Comparison of ENCODE assay signal across 9 cellular contexts in the genomic region with DNA sequence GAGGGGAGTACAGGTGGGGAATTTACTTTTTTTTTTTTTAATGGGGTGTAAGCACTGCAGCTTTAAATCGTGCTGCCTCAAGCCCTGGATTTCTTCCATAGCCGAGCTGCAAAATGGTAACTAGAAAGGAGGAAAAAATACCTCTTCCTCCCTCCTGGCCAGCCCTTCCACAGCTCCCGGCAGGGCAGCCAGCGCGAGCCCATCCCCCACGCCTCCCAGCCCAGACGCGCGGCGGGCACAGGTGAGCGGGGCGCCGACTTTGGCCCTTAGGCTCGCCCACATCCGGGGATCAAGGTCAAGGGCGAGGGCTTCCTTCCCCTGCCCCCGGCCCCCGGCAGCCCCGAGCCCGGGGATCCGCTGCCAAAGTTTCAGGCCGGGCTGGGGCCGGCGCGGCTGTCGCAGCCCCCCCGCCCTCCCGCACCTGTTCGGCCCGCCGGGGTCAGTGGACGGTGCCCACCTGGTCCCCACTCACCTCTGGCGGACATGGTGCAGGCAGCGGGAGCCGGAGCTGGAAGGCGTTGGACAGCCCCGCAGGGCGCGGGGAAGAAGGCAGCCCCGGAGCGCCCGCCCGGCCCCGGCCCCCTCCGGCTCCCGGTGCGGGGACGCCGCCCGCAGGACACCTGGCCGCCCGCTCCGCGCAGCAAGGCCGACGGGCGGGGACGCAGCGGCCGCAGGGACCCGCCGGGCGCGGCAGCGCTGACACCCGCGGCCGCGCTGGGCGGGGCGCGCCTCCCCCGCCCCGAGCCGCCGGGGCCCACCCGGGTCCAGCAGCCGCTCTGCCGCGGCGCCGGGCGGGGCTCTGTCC. TPM values are rescaled to one million over a fixed set of nuclear protein-coding genes. Genes with fewer than 3 reads are reported as not detected.
A peak's percentile ranks its signal among the peaks of the same experiment; 100 is the strongest.
DNase-seq lines count a peak whose midpoint lies in the region; ATAC-seq and TF ChIP-seq lines count a peak whose summit lies in the region.
"Had no signal": no experiment of that assay in that cellular context is flagged by ENCODE, and none has a peak within 500 bp of the region (broad histone marks: within the 10 kb centered on the region; RNA-seq: fewer than 3 reads in every experiment).

No MANE protein-coding gene starts in this region.

- peak; percentile 34 for ATAC-seq in CD4-positive, CD25-positive, alpha-beta regulatory T cell (ENCODE audit: low read depth in 2 of 2)
- no peak for ATAC-seq in HG03039 (IDR thresholded peaks at IDR 0.05; ENCODE audit: unreplicated experiment)

- H3K27me3 Mint-ChIP-seq in CD4-positive, CD25-positive, alpha-beta regulatory T cell = peaks cover 13% of the 10 kb centered on the region
- peaks cover 2% of the 10 kb centered on the region; the same call in 1 of the 2 replicates for H3K27me3 Mint-ChIP-seq in HFFc6 (ENCODE audit: insufficient read depth)
- peaks cover 58% of the 10 kb centered on the region for H3K27me3 Mint-ChIP-seq in activated naive CD4-positive, alpha-beta T cell treated with anti-CD3 and anti-CD28 coated beads, Interleukin-2, amount 10 ng/mL, durations not matched to agents 7 days and 5 days

- peaks cover 10 to 30% (median 18%) of the 10 kb centered on the region in 4 donors for H3K4me1 Mint-ChIP-seq in CD4-positive, CD25-positive, alpha-beta regulatory T cell
- peaks cover 37% of the 10 kb centered on the region for H3K4me1 Mint-ChIP-seq in HFFc6 (ENCODE audit: low read depth)
- H3K4me1 Mint-ChIP-seq in activated naive CD4-positive, alpha-beta T cell treated with anti-CD3 and anti-CD28 coated beads, Interleukin-2, amount 10 ng/mL, durations not matched to agents 7 days and 5 days = peaks cover 11% of the 10 kb centered on the region

- no peak overlapping the region for H3K27ac ChIP-seq in CD4-positive, CD25-positive, alpha-beta regulatory T cell (ENCODE audit: insufficient read depth, low read length, poor library complexity, severe bottlenecking)
- no peak overlapping the region for H3K27ac ChIP-seq in prostate gland
- H3K27ac ChIP-seq: HL-60 had no signal

- no peaks in the 10 kb centered on the region for H3K36me3 ChIP-seq in CD4-positive, CD25-positive, alpha-beta regulatory T cell (ENCODE audit: control insufficient read depth, insufficient read depth, low read length)
- H3K36me3 ChIP-seq in prostate gland = no peaks in the 10 kb centered on the region

- peaks cover 0 to 1% (median 0%) of the 10 kb centered on the region in 7 donors for H3K9me3 Mint-ChIP-seq in CD4-positive, CD25-positive, alpha-beta regulatory T cell
- no peaks in the 10 kb centered on the region for H3K9me3 Mint-ChIP-seq in HFFc6
- H3K9me3 Mint-ChIP-seq in activated naive CD4-positive, alpha-beta T cell treated with anti-CD3 and anti-CD28 coated beads, Interleukin-2, amount 10 ng/mL, durations not matched to agents 7 days and 5 days = no peaks in the 10 kb centered on the region

- TF ChIP-seq CTCF in HFFc6 (IDR thresholded peaks at IDR 0.05) = no peak
- TF ChIP-seq CTCF in prostate gland (IDR thresholded peaks at IDR 0.05) = no peak

- intact Hi-C loops in cardiac septum (cut with DNase I) (loop anchor here (5.0 kb wide), 2 partner anchors 45 to 215 kb away; no protein-coding TSS in a partner anchor), prostate gland (cut with DNase I) (no loop called here)

- peak overlapping the region in 2 of 3 donors; percentile 26 to 71 for H3K27ac Mint-ChIP-seq in CD4-positive, CD25-positive, alpha-beta regulatory T cell
- H3K27ac Mint-ChIP-seq in HFFc6 = peak overlapping the region; percentile 67
- no peak overlapping the region for H3K27ac Mint-ChIP-seq in activated naive CD4-positive, alpha-beta T cell treated with anti-CD3 and anti-CD28 coated beads, Interleukin-2, amount 10 ng/mL, durations not matched to agents 7 days and 5 days

- H3K9me3 ChIP-seq in CD4-positive, CD25-positive, alpha-beta regulatory T cell (ENCODE audit: control insufficient read depth in 2 of 2, low read length in 2 of 2) = no peaks in the 10 kb centered on the region
- no peaks in the 10 kb centered on the region for H3K9me3 ChIP-seq in prostate gland

- CTCF ChIA-PET in activated naive CD4-positive, alpha-beta T cell treated with anti-CD3 and anti-CD28 coated beads, Interleukin-2, amount 10 ng/mL, durations not matched to agents 7 days and 5 days (lab: Charles Lee) = interaction anchor here (0.8 to 1.3 kb wide), 2 partner anchors 11 to 18 kb away, joined by 3 to 4 read pairs; no protein-coding TSS in a partner anchor

- TF ChIP-seq POLR2A in prostate gland (IDR thresholded peaks at IDR 0.05) = no peak

- H3K36me3 Mint-ChIP-seq in CD4-positive, CD25-positive, alpha-beta regulatory T cell = no peaks in the 10 kb centered on the region
- no peaks in the 10 kb centered on the region for H3K36me3 Mint-ChIP-seq in HFFc6 (ENCODE audit: low read depth)
- H3K36me3 Mint-ChIP-seq in activated naive CD4-positive, alpha-beta T cell treated with anti-CD3 and anti-CD28 coated beads, Interleukin-2, amount 10 ng/mL, durations not matched to agents 7 days and 5 days = no peaks in the 10 kb centered on the region

- H3K27me3 ChIP-seq in CD4-positive, CD25-positive, alpha-beta regulatory T cell (ENCODE audit: control insufficient read depth, insufficient read depth, low read length) = peaks cover 7% of the 10 kb centered on the region
- peaks cover 5% of the 10 kb centered on the region for H3K27me3 ChIP-seq in prostate gland (replicated peaks; ENCODE audit: insufficient read depth)

- WGBS in prostate gland = under 1% methylated on average over 44 of the region's 83 CpGs

- H3K4me1 ChIP-seq in CD4-positive, CD25-positive, alpha-beta regulatory T cell (ENCODE audit: control insufficient read depth, insufficient read depth, low read length, poor library complexity, severe bottlenecking) = peaks cover 14% of the 10 kb centered on the region
- no peaks in the 10 kb centered on the region for H3K4me1 ChIP-seq in prostate gland (replicated peaks)

- peak overlapping the region; percentile 79 to 90 (median 84) for H3K4me3 Mint-ChIP-seq in CD4-positive, CD25-positive, alpha-beta regulatory T cell
- H3K4me3 Mint-ChIP-seq in HFFc6 = peak overlapping the region; percentile 91
- peak overlapping the region; percentile 58 for H3K4me3 Mint-ChIP-seq in activated naive CD4-positive, alpha-beta T cell treated with anti-CD3 and anti-CD28 coated beads, Interleukin-2, amount 10 ng/mL, durations not matched to agents 7 days and 5 days

- peak in 2 of 3 donors; percentile 4 to 24 for DNase-seq in CD4-positive, CD25-positive, alpha-beta regulatory T cell
- DNase-seq in HFFc6 (no peak), cardiac septum (ENCODE audit: low spot score) (peak; percentile 79), prostate gland (ENCODE audit: low spot score) (no peak), SIG-M5 (lab: John Stamatoyannopoulos, UW) (no peak), occipital lobe (lab: John Stamatoyannopoulos, UW) (no peak)
- peak; percentile 24 for DNase-seq in activated naive CD4-positive, alpha-beta T cell treated with anti-CD3 and anti-CD28 coated beads, Interleukin-2, amount 10 ng/mL, durations not matched to agents 7 days and 5 days

- peak overlapping the region; percentile 55 for H3K4me3 ChIP-seq in CD4-positive, CD25-positive, alpha-beta regulatory T cell (ENCODE audit: low read depth, low read length)
- H3K4me3 ChIP-seq in prostate gland = peak overlapping the region; percentile 41 to 48

RNA-seq across cellular contexts. Expression of a gene that starts 53.8 kb away (rescaled TPM):
- total RNA-seq in CD4-positive, CD25-positive, alpha-beta regulatory T cell = 85.5 TPM
- 10 to 100 TPM; 22.3 to 41.2 (median 28.2) TPM for polyA plus RNA-seq in CD4-positive, CD25-positive, alpha-beta regulatory T cell
- total RNA-seq in HFFc6 (2021; fragmentation: NEBNext Ultra II Directional; extraction: Animal tissue kit (Norgen Biotek cat#: 25700)) = 10 to 100 TPM; 35.1 to 54.1 (median 42.6) TPM
- total RNA-seq in cardiac septum (26.5 TPM), prostate gland (10 to 100 TPM; 22.1 to 41.0 TPM), occipital lobe (47.7 TPM)

Comparison
In these comparisons a context has a peak if more than half of its experiments do, and no peak if none do; other contexts are left out.
1. DNase-seq: peak in CD4-positive, CD25-positive, alpha-beta regulatory T cell (2 of 3), activated naive CD4-positive, alpha-beta T cell treated with anti-CD3 and anti-CD28 coated beads, Interleukin-2, amount 10 ng/mL, durations not matched to agents 7 days and 5 days (single experiment) and cardiac septum (single experiment); none in HFFc6 (single experiment), prostate gland (single experiment), SIG-M5 (single experiment) and occipital lobe (single experiment).
2. Peak in every context shown above with its lines, with median percentiles within 50 percentile points of each other: H3K4me3 Mint-ChIP-seq.